Comparison of ENCODE assay signal across 11 cellular contexts in the genomic region with DNA sequence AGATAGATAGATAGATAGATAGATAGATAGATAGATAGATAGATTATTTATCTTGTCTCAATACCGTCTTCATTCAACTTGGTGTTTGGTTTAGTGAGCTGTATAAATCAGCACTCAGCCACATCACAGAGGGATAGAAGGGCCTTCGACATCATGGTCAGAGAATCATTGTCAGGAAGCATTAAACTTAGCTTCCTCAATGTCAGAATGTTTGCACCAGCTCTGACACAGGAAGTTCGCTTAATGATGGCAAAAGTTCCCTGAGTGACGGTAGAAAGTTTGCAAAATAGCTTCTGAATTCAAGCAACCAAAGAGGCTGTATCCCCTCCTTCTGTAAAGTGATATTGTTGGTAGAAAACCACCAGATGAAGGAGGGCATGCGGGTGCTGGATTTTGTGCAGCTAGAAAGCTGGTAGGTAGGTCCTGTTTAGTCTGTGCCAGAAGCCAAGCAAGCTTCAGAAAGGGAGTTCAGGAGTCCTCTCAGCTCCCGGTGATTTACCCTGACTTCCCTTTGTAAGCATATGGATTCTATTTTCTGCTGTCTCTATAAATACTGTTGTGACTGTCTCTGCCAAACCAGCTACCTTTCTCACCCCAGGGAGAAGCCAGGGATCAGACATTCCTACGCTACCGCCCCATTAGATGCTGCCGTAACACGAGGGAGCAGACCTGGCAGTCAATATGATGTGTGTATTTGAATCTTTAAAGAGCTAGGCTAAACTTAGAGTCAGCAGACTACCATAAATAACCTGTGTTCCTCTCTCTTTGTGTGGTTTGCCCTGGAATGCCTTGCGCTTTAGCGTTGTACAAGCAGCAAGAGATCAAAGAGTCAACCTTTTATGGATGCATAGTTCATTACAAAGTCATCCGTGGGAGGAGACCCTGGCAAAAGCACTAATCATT.
A peak's percentile ranks its signal among the peaks of the same experiment; 100 is the strongest.
DNase-seq lines count a peak whose midpoint lies in the region; ATAC-seq and TF ChIP-seq lines count a peak whose summit lies in the region.
"Had no signal": no experiment of that assay in that cellular context is flagged by ENCODE, and none has a peak within 500 bp of the region (broad histone marks: within the 10 kb centered on the region; RNA-seq: fewer than 3 reads in every experiment).

No MANE protein-coding gene starts in this region.

- no peaks in the 10 kb centered on the region for H3K9me2 ChIP-seq in Loucy (replicated peaks; ENCODE audit: low read depth, low read length)

- H2BK5ac ChIP-seq in mesendoderm (ENCODE audit: low read length), result no peak overlapping the region

- intact Hi-C loops in A673 (cut with micrococcal nuclease; ENCODE audit: unreplicated experiment), result no loop called here

- CTCF ChIA-PET in A673 (lab: Charles Lee), result interaction anchor here (1.9 kb wide), 1 partner anchor 14 kb away, joined by 8 read pairs; no protein-coding TSS in a partner anchor

- H4K8ac ChIP-seq in mesendoderm (ENCODE audit: low read depth, low read length), result no peak overlapping the region

- no peak overlapping the region for H2BK120ac ChIP-seq in mesendoderm (ENCODE audit: low read depth, low read length)

- no peak overlapping the region for H3K4ac ChIP-seq in mesendoderm (ENCODE audit: low read depth, low read length)

- peak overlapping the region; percentile 71 for H2AFZ ChIP-seq in Loucy (ENCODE audit: low read length)

- TF ChIP-seq CTCF in A673 (conservative IDR thresholded peaks at IDR 0.05; ENCODE audit: low read depth, low read length) (no peak), Loucy (conservative IDR thresholded peaks at IDR 0.05; ENCODE audit: low read length) (no peak), cardiac fibroblast (IDR thresholded peaks at IDR 0.05; ENCODE audit: low read depth, low read length) (no peak)

- H3K18ac ChIP-seq in mesendoderm (ENCODE audit: low read length), result no peak overlapping the region

- BruUV-seq in A673 (replicated peaks; lab: Mats Ljungman, UMichigan), result no TSS peak

- H3K4me1 ChIP-seq in A673 (ENCODE audit: insufficient read depth, low read length, poor library complexity, severe bottlenecking) (peaks cover 37% of the 10 kb centered on the region), Loucy (ENCODE audit: insufficient read depth, low read length, poor library complexity, severe bottlenecking) (peaks cover 6% of the 10 kb centered on the region), mesendoderm (ENCODE audit: control insufficient read depth, low read depth, low read length) (peaks cover 4% of the 10 kb centered on the region)

- DNase-seq in A673 (ENCODE audit: low spot score) (peak; percentile 39), cardiac fibroblast (ENCODE audit: low read depth in 2 of 2) (peak; percentile 16 to 19), mesendoderm (peak; percentile 53), NCI-H774 (lab: John Stamatoyannopoulos, UW) (no peak), activated gamma-delta T cell (lab: John Stamatoyannopoulos, UW) (no peak), cerebellar cortex (ENCODE audit: low spot score) (no peak)
- DNase-seq: activated gamma-delta T cell treated with Interleukin-2 at 50 U/mL for 16 hours; effector CD4-positive, alpha-beta T cell; NCI-H1105 treated with DMSO at 0.1 percent for 48 hours had no signal

- WGBS in mesendoderm (ENCODE audit: extremely low coverage, insufficient coverage, low lambda C conversion rate), result no CpG with 5 or more reads among the region's 13 CpGs

- POLR2A ChIA-PET in A673 (lab: Charles Lee; ENCODE audit: low non-redundant PET), result no interaction called here

- H3K23ac ChIP-seq in mesendoderm (ENCODE audit: low read length), result no peak overlapping the region

- no peak overlapping the region for H3K56ac ChIP-seq in mesendoderm (ENCODE audit: low read length)

- H3K9me3 ChIP-seq in A673 (ENCODE audit: low read depth, low read length, poor library complexity, severe bottlenecking) (no peaks in the 10 kb centered on the region), Loucy (ENCODE audit: insufficient read depth, low read depth, low read length) (no peaks in the 10 kb centered on the region)

- H3K27ac ChIP-seq in A673 (ENCODE audit: low read depth, low read length, poor library complexity, severe bottlenecking) (peak overlapping the region; percentile 25), mesendoderm (ENCODE audit: low read depth, low read length) (no peak overlapping the region)

- ATAC-seq in GM19351 (IDR thresholded peaks at IDR 0.05; ENCODE audit: unreplicated experiment), result no peak

- no peaks in the 10 kb centered on the region for H3K79me1 ChIP-seq in mesendoderm (ENCODE audit: low read length)

- no peak overlapping the region for H4K5ac ChIP-seq in mesendoderm (ENCODE audit: low read length)

- H3K79me2 ChIP-seq in Loucy (ENCODE audit: insufficient read depth, low read length), result no peaks in the 10 kb centered on the region
- H3K79me2 ChIP-seq in mesendoderm (ENCODE audit: control insufficient read depth, insufficient read depth, low read length), result no peaks in the 10 kb centered on the region

- H2AK5ac ChIP-seq in mesendoderm (ENCODE audit: low read length), result no peak overlapping the region

- no peaks in the 10 kb centered on the region for H3F3A ChIP-seq in Loucy (ENCODE audit: low read depth)

- H3K9ac ChIP-seq in Loucy (ENCODE audit: low read depth, low read length, poor library complexity, severe bottlenecking), result no peak overlapping the region
- no peak overlapping the region for H3K9ac ChIP-seq in mesendoderm (ENCODE audit: low read length)

- no peak overlapping the region for H2BK15ac ChIP-seq in mesendoderm (replicated peaks; ENCODE audit: low read depth)

- H3K36me3 ChIP-seq in A673 (ENCODE audit: insufficient read depth, low read length, poor library complexity, severe bottlenecking) (no peaks in the 10 kb centered on the region), Loucy (ENCODE audit: insufficient read depth, low read length) (no peaks in the 10 kb centered on the region), mesendoderm (ENCODE audit: control insufficient read depth, insufficient read depth, low read length) (no peaks in the 10 kb centered on the region)

- no peak overlapping the region for H3K4me2 ChIP-seq in Loucy (ENCODE audit: low read depth, low read length, poor library complexity, severe bottlenecking)
- no peak overlapping the region for H3K4me2 ChIP-seq in mesendoderm (ENCODE audit: low read length)

- no peaks in the 10 kb centered on the region for H3K27me3 ChIP-seq in A673 (replicated peaks; ENCODE audit: insufficient read depth, low read depth, low read length, poor library complexity)
- H3K27me3 ChIP-seq in Loucy (ENCODE audit: insufficient read depth, low read length, poor library complexity, severe bottlenecking), result no peaks in the 10 kb centered on the region
- no peaks in the 10 kb centered on the region for H3K27me3 ChIP-seq in mesendoderm (ENCODE audit: insufficient read depth, low read length, poor library complexity)

- H3K4me3 ChIP-seq in A673 (ENCODE audit: low read depth, low read length, poor library complexity, severe bottlenecking) (no peak overlapping the region), Loucy (ENCODE audit: low read length, poor library complexity, severe bottlenecking) (no peak overlapping the region), cardiac fibroblast (replicated peaks in 1 of 2; ENCODE audit: low read depth in 2 of 2, low read length in 2 of 2) (no peak overlapping the region), mesendoderm (ENCODE audit: low read length) (no peak overlapping the region)

- H4K20me1 ChIP-seq in Loucy (ENCODE audit: insufficient read depth, low read length, poor library complexity, severe bottlenecking), result no peaks in the 10 kb centered on the region

Comparison
In these comparisons a context has a peak if more than half of its experiments do, and no peak if none do; other contexts are left out.
1. DNase-seq: peak in A673 (single experiment), cardiac fibroblast (2 of 2) and mesendoderm (single experiment); none in NCI-H774 (single experiment), activated gamma-delta T cell (single experiment) and cerebellar cortex (single experiment).